Comparison of ENCODE assay signal across 13 cellular contexts in genomic region chr2:36562973-36563532, GRCh38. TPM values are rescaled to one million over a fixed set of nuclear protein-coding genes. Genes with fewer than 3 reads are reported as not detected.
DNase-seq lines count a peak whose midpoint lies in the region; ATAC-seq, FAIRE-seq and TF ChIP-seq lines count a peak whose summit lies in the region.
"Had no signal": no experiment of that assay in that cellular context is flagged by ENCODE, and none has a peak within 500 bp of the region (broad histone marks: within the 10 kb centered on the region; RNA-seq: fewer than 3 reads in every experiment).

No MANE protein-coding gene starts in this region.

- TF ChIP-seq RAD21 in A549 (conservative IDR thresholded peaks at IDR 0.05 in 1 of 2, IDR thresholded peaks at IDR 0.05 in 1 of 2): no peak

- H3K4me2 ChIP-seq in A549: peak overlapping the region; percentile 81

- no TSS peak for BruUV-seq in MCF 10A (replicated peaks; lab: Mats Ljungman, UMichigan)

- peak overlapping the region; percentile 39 for H3K4me3 Mint-ChIP-seq in MCF 10A (ENCODE audit: unreplicated experiment)
- no peak overlapping the region for H3K4me3 Mint-ChIP-seq in endodermal cell
- no peak overlapping the region for H3K4me3 Mint-ChIP-seq in natural killer cell
- H3K4me3 Mint-ChIP-seq: central memory CD8-positive, alpha-beta T cell had no signal

- FAIRE-seq in A549 (lab: Jason Lieb, UNC): peak; percentile 67
- FAIRE-seq: GM18507 had no signal

- CTCF ChIA-PET in A549 (lab: Yijun Ruan, JAX) (interaction anchor here (1.0 to 8.4 kb wide), 5 partner anchors 13 to 210 kb away, joined by 3 to 35 read pairs (median 5); no protein-coding TSS in a partner anchor), MCF 10A (lab: Yijun Ruan, JAX) (interaction anchor here (0.6 to 2.9 kb wide), 14 partner anchors 9 to 221 kb away, joined by 3 to 12 read pairs (median 4); no protein-coding TSS in a partner anchor)

- H3K27me3 Mint-ChIP-seq in MCF 10A (ENCODE audit: insufficient read depth, unreplicated experiment) (no peaks in the 10 kb centered on the region), endodermal cell (ENCODE audit: insufficient read depth) (no peaks in the 10 kb centered on the region), natural killer cell (ENCODE audit: low read depth in 2 of 2) (no peaks in the 10 kb centered on the region)
- H3K27me3 Mint-ChIP-seq: central memory CD8-positive, alpha-beta T cell had no signal

- peaks cover 5% of the 10 kb centered on the region for H3K9me3 Mint-ChIP-seq in MCF 10A (ENCODE audit: unreplicated experiment)
- H3K9me3 Mint-ChIP-seq in endodermal cell: no peaks in the 10 kb centered on the region
- H3K9me3 Mint-ChIP-seq in natural killer cell: no peaks in the 10 kb centered on the region
- H3K9me3 Mint-ChIP-seq: central memory CD8-positive, alpha-beta T cell had no signal

- H3K27me3 ChIP-seq in left lung (no peaks in the 10 kb centered on the region), endodermal cell (ENCODE audit: control insufficient read depth, insufficient read depth, low read length, poor library complexity, severe bottlenecking) (no peaks in the 10 kb centered on the region)
- H3K27me3 ChIP-seq: testis had no signal

- H3K36me3 ChIP-seq in left lung: peaks cover 0 to 22% of the 10 kb centered on the region in 2 donors
- H3K36me3 ChIP-seq in endodermal cell (ENCODE audit: control insufficient read depth, insufficient read depth, low read length): peaks cover 39% of the 10 kb centered on the region

- TF ChIP-seq CTCF in A549 (IDR thresholded peaks at IDR 0.05) (no peak), MCF 10A (IDR thresholded peaks at IDR 0.05; ENCODE audit: unreplicated experiment) (no peak), left lung (IDR thresholded peaks at IDR 0.05) (no peak), endodermal cell (conservative IDR thresholded peaks at IDR 0.05) (no peak), natural killer cell (IDR thresholded peaks at IDR 0.05) (no peak)

- no peak for TF ChIP-seq POLR2A in A549 (IDR thresholded peaks at IDR 0.05; ENCODE audit: low read length)

- H3K27ac ChIP-seq in A549 (peak overlapping the region; percentile 84 to 88), left lung (peak overlapping the region; percentile 24 to 79), endodermal cell (ENCODE audit: low read depth, low read length) (no peak overlapping the region)

- intact Hi-C loops in MCF 10A (cut with micrococcal nuclease): no loop called here
- intact Hi-C loops in left lung (cut with DNase I): no loop called here
- intact Hi-C loops in natural killer cell (cut with micrococcal nuclease): no loop called here

- H3K9me3 ChIP-seq in A549 (no peaks in the 10 kb centered on the region), left lung (no peaks in the 10 kb centered on the region), endodermal cell (ENCODE audit: control insufficient read depth, low read length) (no peaks in the 10 kb centered on the region)
- H3K9me3 ChIP-seq: testis had no signal

- H3K9ac ChIP-seq in endodermal cell (ENCODE audit: extremely low read depth, low read length, poor library complexity, severe bottlenecking): no peak overlapping the region

- ATAC-seq in A549 (no peak), left lung (no peak), natural killer cell (no peak)

- H3K27ac Mint-ChIP-seq in MCF 10A (ENCODE audit: low read depth, unreplicated experiment) (peak overlapping the region; percentile 98), endodermal cell (no peak overlapping the region), natural killer cell (no peak overlapping the region)

- H3K4me1 ChIP-seq in A549 (peaks cover 70% of the 10 kb centered on the region), left lung (peaks cover 14 to 44% of the 10 kb centered on the region in 2 donors), endodermal cell (ENCODE audit: control insufficient read depth, insufficient read depth, low read length) (no peaks in the 10 kb centered on the region)

- H3K4me3 ChIP-seq in A549 (0 out of 3 replicates have a peak overlapping the region, but pooled peaks have one; percentile 1), left lung (no peak overlapping the region), endodermal cell (ENCODE audit: low read length) (no peak overlapping the region)
- H3K4me3 ChIP-seq: testis had no signal

- H3K36me3 Mint-ChIP-seq in MCF 10A (ENCODE audit: insufficient read depth, unreplicated experiment): peaks cover 39% of the 10 kb centered on the region
- peaks cover 38% of the 10 kb centered on the region for H3K36me3 Mint-ChIP-seq in endodermal cell (ENCODE audit: low read depth)
- H3K36me3 Mint-ChIP-seq in natural killer cell: no peaks in the 10 kb centered on the region

- TF ChIP-seq EP300 in A549 (IDR thresholded peaks at IDR 0.05): no peak

- DNase-seq in A549 (ENCODE audit: low read depth in 1 of 2, low spot score in 1 of 2) (no peak), LoVo (ENCODE audit: low spot score) (peak; percentile 15), MCF 10A (ENCODE audit: unreplicated experiment) (peak; percentile 75), left lung (no peak), endodermal cell (no peak), natural killer cell (no peak), DMS53 treated with DMSO at 0.1 percent for 48 hours (lab: John Stamatoyannopoulos, UW; ENCODE audit: unreplicated experiment) (no peak), NCI-H1417 (lab: John Stamatoyannopoulos, UW) (no peak)
- DNase-seq: Karpas-422, OCI-M1, testis had no signal

- POLR2A ChIA-PET in A549 (lab: Yijun Ruan, JAX): interaction anchor here (1.3 kb wide), 1 partner anchor 35 kb away, joined by 6 read pairs; the partner anchor contains the start of gene FEZ2
- POLR2A ChIA-PET in MCF 10A (lab: Yijun Ruan, JAX): interaction anchor here (0.6 to 2.7 kb wide), 24 partner anchors 7 to 233 kb away, joined by 3 to 12 read pairs (median 4); partner anchors contain the start of genes CRIM1 and FEZ2

- whole genome bisulfite sequencing in A549 (ENCODE audit: missing lambda C conversion rate): 22% methylated on average over 3 of the region's 3 CpGs
- WGBS in endodermal cell (ENCODE audit: insufficient coverage in 1 of 2, insufficient read length in 1 of 2), 2 experiments: 87 to 93% methylated on average over 3 of the region's 3 CpGs

- H3K4me1 Mint-ChIP-seq in MCF 10A (ENCODE audit: insufficient read depth, unreplicated experiment) (peaks cover 52% of the 10 kb centered on the region), endodermal cell (peaks cover 35% of the 10 kb centered on the region), natural killer cell (peaks cover 10 to 22% of the 10 kb centered on the region in 2 donors)

TF ChIP-seq in A549, 52 proteins besides CTCF, POLR2A, EP300 and RAD21:
- TF ChIP-seq HOXB13 (CRISPR knock-in tag; IDR thresholded peaks at IDR 0.05; ENCODE audit: low read depth) (0 out of 2 replicates have a peak, but pooled peaks have one; percentile 33), JUN (IDR thresholded peaks at IDR 0.05) (no peak), PHF8 (IDR thresholded peaks at IDR 0.05; ENCODE audit: borderline replicate concordance, low read depth) (no peak), FOSL2 (IDR thresholded peaks at IDR 0.05) (no peak), FOSL2 (CRISPR knock-in tag; IDR thresholded peaks at IDR 0.05) (0 out of 2 replicates have a peak, but pooled peaks have one; percentile 11), CEBPB (IDR thresholded peaks at IDR 0.05) (peak; percentile 70 to 91), BCL3 (IDR thresholded peaks at IDR 0.05) (no peak), MYC (IDR thresholded peaks at IDR 0.05; ENCODE audit: borderline replicate concordance, low read length) (no peak), HOXA7 (CRISPR knock-in tag; IDR thresholded peaks at IDR 0.05) (no peak), SMC3 (IDR thresholded peaks at IDR 0.05) (no peak), POLR2AphosphoS2 (conservative IDR thresholded peaks at IDR 0.05; ENCODE audit: low read length) (peak; percentile 71), HOXB5 (CRISPR knock-in tag; IDR thresholded peaks at IDR 0.05) (no peak)

RNA-seq across cellular contexts. Expression of gene FEZ2, which starts 34.9 kb away (rescaled TPM):
- 92.1 and 124 TPM in 2 replicates for polyA plus RNA-seq in A549 (2011; rRNA removed)
- polyA plus RNA-seq in A549 (2012; cell fraction: cytosol; rRNA removed): 23.9 and 28.0 TPM in 2 replicates
- polyA plus RNA-seq in A549 (2012; cell fraction: nucleus; rRNA removed): 11.2 and 21.3 TPM in 2 replicates
- 52.5 to 64.4 TPM (median 56.5 TPM) in 3 replicates for polyA plus RNA-seq in A549 (2017; fragmentation: RNase III; extraction: RNeasy Plus Mini Kit Qiagen cat#74134 plus additional on column Dnase treatment)
- 19.5 and 20.3 TPM in 2 replicates for polyA minus RNA-seq in A549 (2011; rRNA and poly(A)+ RNA removed)
- 31.9 and 43.4 TPM in 2 replicates for total RNA-seq in MCF 10A (2022)
- 10 to 100 TPM; 47.5 to 53.2 TPM for total RNA-seq in left lung
- total RNA-seq in endodermal cell: 10 to 100 TPM; 30.0 to 37.3 TPM
- 46.2 TPM for polyA plus RNA-seq in endodermal cell (2013, experiment 1 of 2)
- 44.9 TPM for polyA plus RNA-seq in endodermal cell (2013, experiment 2 of 2)
- 10 to 100 TPM; 25.9 to 41.7 (median 36.0) TPM for total RNA-seq in natural killer cell

Comparison
In these comparisons a context has a peak if more than half of its experiments do, and no peak if none do; other contexts are left out.
1. DNase-seq: peak in LoVo (single experiment) and MCF 10A (single experiment); none in A549 (0 of 2), left lung (0 of 2), endodermal cell (single experiment), natural killer cell (single experiment), DMS53 treated with DMSO at 0.1 percent for 48 hours (single experiment) and NCI-H1417 (0 of 3).